In genomic region chr19:10219678-10220077, GRCh38 we compare ENCODE assay signal across 9 cellular contexts. TPM values are rescaled to one million over a fixed set of nuclear protein-coding genes. Genes with fewer than 3 reads are reported as not detected.
DNase-seq lines count a peak whose midpoint lies in the region; ATAC-seq, FAIRE-seq and TF ChIP-seq lines count a peak whose summit lies in the region.
"Had no signal": no experiment of that assay in that cellular context is flagged by ENCODE, and none has a peak within 500 bp of the region (broad histone marks: within the 10 kb centered on the region; RNA-seq: fewer than 3 reads in every experiment).

No MANE protein-coding gene starts in this region.

- WGBS in liver: 28% methylated on average over 3 of the region's 3 CpGs

- H3K4me1 ChIP-seq in BE2C: no peaks in the 10 kb centered on the region
- peaks cover 51% of the 10 kb centered on the region for H3K4me1 ChIP-seq in MM.1S (ENCODE audit: low read length)
- H3K4me1 ChIP-seq in liver (ENCODE audit: control insufficient read depth in 4 of 4, insufficient read depth in 4 of 4, low read length in 3 of 4): peaks cover 0 to 5% (median 2%) of the 10 kb centered on the region in 4 donors

- H3K27ac ChIP-seq in MM.1S (ENCODE audit: low read length) (peak overlapping the region; percentile 96), liver (ENCODE audit: low read depth in 1 of 2, low read length in 2 of 2) (no peak overlapping the region)

- H4K20me1 ChIP-seq in MM.1S (ENCODE audit: insufficient read depth, low read length): no peaks in the 10 kb centered on the region

- H3K9ac ChIP-seq in MM.1S (ENCODE audit: low read length) (peak overlapping the region; percentile 19; the same call in 1 of the 2 replicates), liver (ENCODE audit: low read depth in 1 of 2, low read length in 2 of 2) (no peak overlapping the region)

- H3F3A ChIP-seq in MM.1S (ENCODE audit: insufficient read depth, low read length): peaks cover 42% of the 10 kb centered on the region

- H3K27me3 ChIP-seq in BE2C (no peaks in the 10 kb centered on the region), MM.1S (replicated peaks; ENCODE audit: insufficient read depth, low read length) (no peaks in the 10 kb centered on the region), liver (ENCODE audit: control insufficient read depth in 4 of 4, insufficient read depth in 4 of 4, low read length in 3 of 4) (no peaks in the 10 kb centered on the region)

- H2AFZ ChIP-seq in MM.1S (ENCODE audit: low read length): no peak overlapping the region

- no peak for DNase-seq in BE2C
- peak; percentile 48 for DNase-seq in GM12892 (ENCODE audit: insufficient read length)
- DNase-seq in MM.1S: peak; percentile 98
- peak; percentile 26 for DNase-seq in activated T-helper 9 cell treated with anti-CD3 and anti-CD28 coated beads, Interleukin-2, amount 50 U/mL, for 16 hours (ENCODE audit: low read depth)
- no peak for DNase-seq in pons (ENCODE audit: low spot score)

- FAIRE-seq in GM12892 (lab: Jason Lieb, UNC): peak; percentile 94

- H3K9me3 ChIP-seq in BE2C: no peaks in the 10 kb centered on the region
- no peaks in the 10 kb centered on the region for H3K9me3 ChIP-seq in MM.1S (replicated peaks; ENCODE audit: insufficient read depth, low read length)
- H3K9me3 ChIP-seq in liver (ENCODE audit: control insufficient read depth in 4 of 4, low read length in 3 of 4): no peaks in the 10 kb centered on the region

- no peaks in the 10 kb centered on the region for H3K9me2 ChIP-seq in MM.1S (replicated peaks; ENCODE audit: insufficient read depth, low read length)

- peaks cover 33% of the 10 kb centered on the region for H3K79me2 ChIP-seq in MM.1S (ENCODE audit: low read length)

- ATAC-seq in GM18861 (IDR thresholded peaks at IDR 0.05; ENCODE audit: unreplicated experiment) (no peak), GM21528 (IDR thresholded peaks at IDR 0.05; ENCODE audit: low FRiP score, unreplicated experiment) (no peak)

- H3K4me2 ChIP-seq in MM.1S (ENCODE audit: low read depth, low read length): peak overlapping the region; percentile 30; the same call in 1 of the 2 replicates

- no peak for TF ChIP-seq POLR2A in GM12892 (IDR thresholded peaks at IDR 0.05; ENCODE audit: low read depth, low read length)

- H3K36me3 ChIP-seq in BE2C (no peaks in the 10 kb centered on the region), MM.1S (replicated peaks; ENCODE audit: insufficient read depth, low read length) (no peaks in the 10 kb centered on the region), liver (ENCODE audit: control insufficient read depth in 4 of 4, insufficient read depth in 3 of 4, low read depth in 1 of 4, low read length in 3 of 4) (peaks cover 0 to 3% (median under 1%) of the 10 kb centered on the region in 4 donors)

- TF ChIP-seq RAD21 in liver (IDR thresholded peaks at IDR 0.05): peak; percentile 32 to 72

- TF ChIP-seq CTCF in BE2C (IDR thresholded peaks at IDR 0.05; ENCODE audit: low read depth, low read length): peak; percentile 46
- TF ChIP-seq CTCF in MM.1S (IDR thresholded peaks at IDR 0.05; ENCODE audit: low read length): peak; percentile 79
- TF ChIP-seq CTCF in liver (IDR thresholded peaks at IDR 0.05; ENCODE audit: low read depth, low read length, missing input control): peak; percentile 31

- H3K4me3 ChIP-seq in BE2C (ENCODE audit: low read depth, low read length) (no peak overlapping the region), MM.1S (ENCODE audit: low read length) (no peak overlapping the region), liver (ENCODE audit: low read depth in 1 of 3, low read length in 3 of 3) (no peak overlapping the region)
- H3K4me3 ChIP-seq: lung had no signal

TF ChIP-seq in liver, 16 proteins besides CTCF, POLR2A, EP300 and RAD21:
- TF ChIP-seq ATF3 (IDR thresholded peaks at IDR 0.05) (no peak), HNF4A (conservative IDR thresholded peaks at IDR 0.05) (peak in 1 of 2 donors; percentile 18), RXRA (IDR thresholded peaks at IDR 0.05) (peak in 1 of 2 donors; percentile 12), FOXA1 (IDR thresholded peaks at IDR 0.05) (no peak), SP1 (IDR thresholded peaks at IDR 0.05) (peak; percentile 24), JUND (IDR thresholded peaks at IDR 0.05) (no peak), ZBTB33 (IDR thresholded peaks at IDR 0.05) (no peak)
TF ChIP-seq in liver: peak in this region for 3.

RNA-seq across cellular contexts. Expression of gene S1PR2, which starts 11.5 kb away (rescaled TPM):
- polyA plus RNA-seq in BE2C (2012; ENCODE audit: insufficient read depth, insufficient read length, low read depth): 11.0 TPM
- 10.6 TPM for polyA plus RNA-seq in GM12892 (2012; ENCODE audit: missing spikeins)
- 1 to 10 TPM; 2.6 to 4.8 TPM for total RNA-seq in liver
- 1 to 10 TPM; 1.2 to 4.0 TPM for polyA plus RNA-seq in liver

RNA-seq across cellular contexts. Expression of gene DNMT1, which starts 24.9 kb away (rescaled TPM):
- polyA plus RNA-seq in BE2C (2012; ENCODE audit: insufficient read depth, insufficient read length, low read depth): 151 TPM
- polyA plus RNA-seq in GM12892 (2012; ENCODE audit: missing spikeins): 122 TPM
- total RNA-seq in liver: 10 to 100 TPM; 19.7 to 47.1 TPM
- polyA plus RNA-seq in liver: 10 to 100 TPM in 1 of 2 donors, 1 to 10 TPM in 1; 8.7 to 20.3 TPM

RNA-seq across cellular contexts. Expression of gene MRPL4, which starts 32.3 kb away (rescaled TPM):
- 294 TPM for polyA plus RNA-seq in BE2C (2012; ENCODE audit: insufficient read depth, insufficient read length, low read depth)
- polyA plus RNA-seq in GM12892 (2012; ENCODE audit: missing spikeins): 49.2 TPM
- total RNA-seq in liver: 10 to 100 TPM; 21.5 to 23.4 TPM
- polyA plus RNA-seq in liver: 10 to 100 TPM; 44.0 to 74.8 TPM

RNA-seq across cellular contexts. Expression of gene ICAM1, which starts 51.2 kb away (rescaled TPM):
- 0.54 TPM for polyA plus RNA-seq in BE2C (2012; ENCODE audit: insufficient read depth, insufficient read length, low read depth)
- polyA plus RNA-seq in GM12892 (2012; ENCODE audit: missing spikeins): 48.8 TPM
- 10 to 100 TPM; 20.5 to 26.3 TPM for total RNA-seq in liver
- polyA plus RNA-seq in liver: 10 to 100 TPM in 1 of 2 donors, 1 to 10 TPM in 1; 7.8 to 19.1 TPM

Comparison
In these comparisons a context has a peak if more than half of its experiments do, and no peak if none do; other contexts are left out.
1. DNase-seq: peak in GM12892 (single experiment), MM.1S (single experiment) and activated T-helper 9 cell treated with anti-CD3 and anti-CD28 coated beads, Interleukin-2, amount 50 U/mL, for 16 hours (single experiment); none in BE2C (single experiment) and pons (single experiment).
2. Peak in every context shown above with its lines, with median percentiles within 50 percentile points of each other: CTCF ChIP-seq.